16 cellular contexts compared by ENCODE assay signal in the genomic region with DNA sequence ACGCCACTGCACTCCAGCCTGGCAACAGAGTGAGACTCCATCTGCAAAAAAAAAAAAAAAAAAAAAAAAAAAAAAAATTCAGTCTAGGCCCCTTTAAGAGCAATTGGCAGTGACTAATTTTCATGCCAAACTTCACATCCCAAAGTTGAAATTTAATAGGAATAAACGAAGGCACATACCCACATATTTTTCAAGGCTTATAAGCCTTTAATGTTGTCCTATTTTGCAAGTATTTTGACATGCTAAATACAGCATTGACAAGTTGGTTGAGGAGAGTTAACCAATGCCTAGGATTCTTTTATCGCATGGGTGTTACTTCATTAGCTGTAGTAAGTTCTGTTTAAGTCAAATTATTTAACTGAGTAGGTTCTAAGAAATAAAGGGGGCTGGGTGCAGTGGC.
"Had no signal": no experiment of that assay in that cellular context is flagged by ENCODE, and none has a peak within 500 bp of the region (broad histone marks: within the 10 kb centered on the region; RNA-seq: fewer than 3 reads in every experiment).

No MANE protein-coding gene starts in this region.

- H3K4me3 ChIP-seq: dorsolateral prefrontal cortex, gastrocnemius medialis, psoas muscle, skin epidermis had no signal

- H3K27ac Mint-ChIP-seq: nephron progenitor cell, type B pancreatic cell had no signal

- H3K27ac ChIP-seq: dorsolateral prefrontal cortex, gastrocnemius medialis, psoas muscle, skin epidermis had no signal

- H3K9me3 ChIP-seq: gastrocnemius medialis, psoas muscle had no signal

- DNase-seq: cortex of kidney; dorsolateral prefrontal cortex; effector CD8-positive, alpha-beta T cell; gastrocnemius medialis; glutamatergic neuron; kidney; mesendoderm; naive thymus-derived CD4-positive, alpha-beta T cell; nephron progenitor cell; psoas muscle; stimulated activated CD4-positive, alpha-beta T cell treated with anti-CD3 and anti-CD28 coated beads, Interleukin-2, amount 100 ng/mL, for 24 hours; stimulated activated CD4-positive, alpha-beta T cell treated with anti-CD3 and anti-CD28 coated beads, Interleukin-4, amount 100 ng/mL, for 4 hours; stimulated activated naive CD4-positive, alpha-beta T cell treated with Interleukin-2 at 50 U/mL for 16 hours had no signal

- H3K4me1 ChIP-seq: gastrocnemius medialis, psoas muscle had no signal

- H3K9me3 Mint-ChIP-seq: naive thymus-derived CD4-positive, alpha-beta T cell; type B pancreatic cell had no signal

- H3K27me3 ChIP-seq: dorsolateral prefrontal cortex, gastrocnemius medialis had no signal

- ATAC-seq: gastrocnemius medialis; naive thymus-derived CD4-positive, alpha-beta T cell; psoas muscle; sciatic nerve had no signal

- H3K4me1 Mint-ChIP-seq: naive thymus-derived CD4-positive, alpha-beta T cell; nephron progenitor cell had no signal

- H3K27me3 Mint-ChIP-seq: type B pancreatic cell had no signal

- H3K4me3 Mint-ChIP-seq: naive thymus-derived CD4-positive, alpha-beta T cell; nephron progenitor cell; type B pancreatic cell had no signal

- H3K36me3 Mint-ChIP-seq: type B pancreatic cell had no signal

- H3K36me3 ChIP-seq: gastrocnemius medialis had no signal
